11 cellular contexts compared by ENCODE assay signal in the genomic region with DNA sequence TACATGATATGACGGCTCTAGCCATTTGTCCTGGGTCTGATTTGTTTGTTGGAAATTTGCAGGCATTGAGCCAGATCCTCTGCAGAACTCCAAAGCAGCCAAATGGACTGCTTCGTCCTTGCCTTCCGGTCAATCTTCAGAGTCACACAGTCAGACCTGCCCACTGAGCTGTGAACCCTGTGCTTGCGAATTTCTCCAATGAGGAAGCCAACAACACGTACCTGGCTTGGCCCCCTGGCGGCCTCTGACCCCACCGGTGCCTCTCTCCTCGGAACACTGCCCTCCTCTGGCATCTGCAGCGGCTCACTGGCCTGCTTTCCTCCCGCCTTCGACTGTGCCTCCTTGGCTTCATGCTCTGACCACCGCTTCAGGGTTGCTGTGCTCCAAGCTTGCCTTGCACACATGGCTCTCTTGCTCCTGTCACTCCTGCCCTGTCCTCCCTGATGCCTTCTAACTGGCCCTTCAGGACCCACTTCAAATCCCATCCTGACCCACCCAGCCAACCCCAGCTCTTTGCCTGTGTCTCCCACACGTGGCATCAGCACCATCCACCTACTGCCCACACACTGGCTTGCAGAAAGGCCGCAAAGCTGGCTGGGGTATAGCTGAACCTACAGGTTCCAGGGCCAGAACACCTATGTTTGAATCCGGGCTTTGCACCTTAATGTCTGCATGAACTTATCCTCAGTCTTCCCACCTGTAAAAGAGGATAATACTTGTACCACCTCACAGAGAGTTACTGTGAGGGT.
DNase-seq lines count a peak whose midpoint lies in the region; ATAC-seq and TF ChIP-seq lines count a peak whose summit lies in the region.
"Had no signal": no experiment of that assay in that cellular context is flagged by ENCODE, and none has a peak within 500 bp of the region (broad histone marks: within the 10 kb centered on the region; RNA-seq: fewer than 3 reads in every experiment).

No MANE protein-coding gene starts in this region.

- no peak for TF ChIP-seq POLR2A in esophagus muscularis mucosa (IDR thresholded peaks at IDR 0.05; ENCODE audit: low read depth)

- intact Hi-C loops in esophagus muscularis mucosa (cut with DNase I) = no loop called here

- H4K20me1 ChIP-seq in KMS-11 (ENCODE audit: insufficient read depth) = 0 out of 2 replicates have a peak, but pooled peaks cover 3% of the 10 kb centered on the region

- TF ChIP-seq CTCF in KMS-11 (conservative IDR thresholded peaks at IDR 0.05; ENCODE audit: low read depth, low read length) = 0 out of 2 replicates have a peak, but pooled peaks have one; percentile 24
- peak in 1 of 3 experiments; percentile 22 for TF ChIP-seq CTCF in esophagus muscularis mucosa (IDR thresholded peaks at IDR 0.05)

- ATAC-seq in left lobe of liver = peak; percentile 47
- ATAC-seq in HG02571 (IDR thresholded peaks at IDR 0.05; ENCODE audit: unreplicated experiment) = no peak
- no peak for ATAC-seq in HG03565 (IDR thresholded peaks at IDR 0.05; ENCODE audit: unreplicated experiment)

- H3K27ac ChIP-seq in KMS-11 = no peak overlapping the region
- H3K27ac ChIP-seq in esophagus muscularis mucosa (replicated peaks in 1 of 4) = peak overlapping the region; percentile 32 to 70 (median 46)

- 65% methylated on average over 15 of the region's 15 CpGs for WGBS in esophagus muscularis mucosa

- DNase-seq in 8988T = peak; percentile 40
- no peak for DNase-seq in esophagus muscularis mucosa (ENCODE audit: extremely low spot score)
- DNase-seq in left lobe of liver (ENCODE audit: low spot score) = peak; percentile 43
- no peak for DNase-seq in DMS53 (lab: John Stamatoyannopoulos, UW)
- DNase-seq in stimulated activated CD4-positive, alpha-beta T cell treated with anti-CD3 and anti-CD28 coated beads, Interleukin-12 subunit alpha, Interleukin-12 subunit beta, amount 100 ng/mL, for 4 hours = no peak
- DNase-seq: NCI-H748 treated with DMSO at 0.1 percent for 48 hours; occipital lobe; stimulated activated CD4-positive, alpha-beta T cell treated with anti-CD3 and anti-CD28 coated beads, Interleukin-15, amount 100 ng/mL, for 24 hours had no signal

- peaks cover 100% of the 10 kb centered on the region for H3K27me3 ChIP-seq in KMS-11 (ENCODE audit: insufficient read depth, low read depth)
- no peaks in the 10 kb centered on the region for H3K27me3 ChIP-seq in esophagus muscularis mucosa

- no peak overlapping the region for H3K9ac ChIP-seq in KMS-11

- H3K4me1 ChIP-seq in KMS-11 (ENCODE audit: low read depth, poor library complexity, severe bottlenecking) = peaks cover 46% of the 10 kb centered on the region
- H3K4me1 ChIP-seq in esophagus muscularis mucosa = peaks cover 12 to 45% (median 31%) of the 10 kb centered on the region in 4 donors

- H2AFZ ChIP-seq in KMS-11 (ENCODE audit: low read depth) = no peak overlapping the region

- H3K4me2 ChIP-seq in KMS-11 = no peak overlapping the region

- H3K9me3 ChIP-seq in esophagus muscularis mucosa = no peaks in the 10 kb centered on the region

- no peak for TF ChIP-seq EP300 in esophagus muscularis mucosa (IDR thresholded peaks at IDR 0.05)

- no peaks in the 10 kb centered on the region for H3K79me2 ChIP-seq in KMS-11 (ENCODE audit: insufficient read depth, low read depth)

- H3K36me3 ChIP-seq in KMS-11 (ENCODE audit: insufficient read depth) (no peaks in the 10 kb centered on the region), esophagus muscularis mucosa (no peaks in the 10 kb centered on the region)

- H3K4me3 ChIP-seq in KMS-11 (IDR thresholded peaks at IDR 0.05; ENCODE audit: insufficient read depth, low read depth, low read length) (no peak overlapping the region), esophagus muscularis mucosa (no peak overlapping the region)

Comparison
In these comparisons a context has a peak if more than half of its experiments do, and no peak if none do; other contexts are left out.
1. DNase-seq: peak in 8988T (single experiment) and left lobe of liver (single experiment); none in esophagus muscularis mucosa (single experiment), DMS53 (single experiment) and stimulated activated CD4-positive, alpha-beta T cell treated with anti-CD3 and anti-CD28 coated beads, Interleukin-12 subunit alpha, Interleukin-12 subunit beta, amount 100 ng/mL, for 4 hours (single experiment).